In the genomic region with DNA sequence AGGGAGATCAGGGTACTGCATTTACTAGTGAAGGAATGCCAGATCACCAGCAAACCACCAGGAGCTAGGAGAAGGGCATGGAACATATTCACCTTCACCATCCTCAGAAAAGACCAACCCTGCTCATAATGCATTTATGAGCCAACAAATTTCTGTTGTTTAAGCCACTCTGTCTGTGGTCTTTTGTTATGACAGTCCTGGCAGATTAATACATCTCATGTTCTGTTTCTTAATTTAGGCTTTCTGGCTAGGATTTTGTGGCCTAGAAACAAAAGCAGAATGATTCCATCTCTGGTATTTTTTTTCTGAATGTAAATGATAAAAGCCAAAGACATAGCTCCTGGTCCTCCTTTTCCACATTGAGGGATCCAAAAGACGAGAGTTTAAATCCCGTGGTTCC, we compare ENCODE assay signal across 8 cellular contexts.
"Had no signal": no experiment of that assay in that cellular context is flagged by ENCODE, and none has a peak within 500 bp of the region (broad histone marks: within the 10 kb centered on the region; RNA-seq: fewer than 3 reads in every experiment).

No MANE protein-coding gene starts in this region.

- H3K27me3 Mint-ChIP-seq: IgD-negative memory B cell had no signal

- H3K9me3 ChIP-seq: HAP-1 had no signal

- H3K4me1 Mint-ChIP-seq: IgD-negative memory B cell had no signal

- H3K36me3 Mint-ChIP-seq: IgD-negative memory B cell had no signal

- H3K4me1 ChIP-seq: HAP-1 had no signal

- H3K27ac ChIP-seq: HL-60 had no signal

- H3K4me3 Mint-ChIP-seq: HFFc6, IgD-negative memory B cell had no signal

- DNase-seq: GOT3, H7, HFFc6 had no signal

- H3K27ac Mint-ChIP-seq: HFFc6, IgD-negative memory B cell had no signal

- H3K36me3 ChIP-seq: HAP-1 had no signal

- FAIRE-seq: HepG2 had no signal

- ATAC-seq: HCT116, HepG2 had no signal

- H3K4me3 ChIP-seq: HAP-1 had no signal
